Comparison of ENCODE assay signal across 2 cellular contexts in genomic region chr1:99327357-99327756, GRCh38.
TF ChIP-seq lines count a peak whose summit lies in the region.

No MANE protein-coding gene starts in this region.

TF ChIP-seq in H1, 55 proteins besides CTCF, POLR2A, EP300 and RAD21 (continued from another document):
- TF ChIP-seq BCL11A (IDR thresholded peaks at IDR 0.05; ENCODE audit: low read depth in 2 of 2, low read length in 2 of 2) (peak in 1 of 2 experiments; percentile 36), NANOG (IDR thresholded peaks at IDR 0.05; ENCODE audit: insufficient read depth, low read depth, low read length, poor library complexity, severe bottlenecking) (no peak), SUZ12 (IDR thresholded peaks at IDR 0.05; ENCODE audit: low read length) (no peak), JUND (IDR thresholded peaks at IDR 0.05; ENCODE audit: low read length) (no peak), SP1 (IDR thresholded peaks at IDR 0.05; ENCODE audit: low read depth, low read length) (peak; percentile 85), TCF12 (IDR thresholded peaks at IDR 0.05; ENCODE audit: low read depth, low read length) (0 out of 2 replicates have a peak, but pooled peaks have one; percentile 31), TEAD4 (IDR thresholded peaks at IDR 0.05; ENCODE audit: low read depth, low read length) (0 out of 2 replicates have a peak, but pooled peaks have one; percentile 11), POU5F1 (IDR thresholded peaks at IDR 0.05; ENCODE audit: low read depth, low read length) (no peak), SP2 (IDR thresholded peaks at IDR 0.05; ENCODE audit: low read length) (no peak)

TF ChIP-seq in neural cell, 6 proteins besides CTCF, POLR2A, EP300 and RAD21 (continued from another document):
- no peak for TF ChIP-seq REST (IDR thresholded peaks at IDR 0.05; ENCODE audit: borderline replicate concordance)
- TF ChIP-seq TAF1 (IDR thresholded peaks at IDR 0.05; ENCODE audit: low read depth), result no peak
